ENCODE assay signal across 8 cellular contexts in the genomic region with DNA sequence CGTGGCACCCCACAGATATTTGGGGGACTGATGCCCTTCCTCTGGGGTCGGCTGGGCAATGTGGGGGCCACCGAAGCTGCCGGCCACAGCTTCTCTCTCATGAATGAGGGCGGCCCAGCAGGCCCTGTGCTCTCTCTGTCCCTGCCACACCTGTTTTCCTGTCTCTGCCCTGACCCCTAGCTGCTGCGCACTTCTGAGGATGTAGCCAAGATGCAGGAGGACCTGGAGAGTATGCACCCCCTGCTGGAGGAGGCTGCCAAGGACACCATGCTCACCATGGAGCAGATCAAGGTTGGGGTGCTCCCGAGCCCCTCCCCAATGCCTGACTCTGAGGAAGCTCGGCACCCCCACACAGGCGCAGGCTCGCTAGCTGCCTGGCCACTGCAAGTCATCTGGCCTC.
DNase-seq lines count a peak whose midpoint lies in the region; ATAC-seq and TF ChIP-seq lines count a peak whose summit lies in the region.

No MANE protein-coding gene starts in this region.

- DNase-seq in activated T-cell treated with anti-CD3 and anti-CD28 coated beads for 48 hours (ENCODE audit: low read depth): peak; percentile 22
- no peak for DNase-seq in activated T-cell treated with anti-CD3 and anti-CD28 coated beads for 4 hours
- DNase-seq in MV-4-11 (lab: John Stamatoyannopoulos, UW): peak; percentile 49
- peak; percentile 10 for DNase-seq in astrocyte of the spinal cord (ENCODE audit: low read depth, low spot score)
- no peak for DNase-seq in middle frontal gyrus (ENCODE audit: extremely low spot score, low spot score)

- peak; percentile 66 for TF ChIP-seq CTCF in astrocyte of the spinal cord (IDR thresholded peaks at IDR 0.05; ENCODE audit: low read depth, low read length)
- peak; percentile 43 for TF ChIP-seq CTCF in parathyroid adenoma (IDR thresholded peaks at IDR 0.05)

- H3K4me1 ChIP-seq in parathyroid adenoma: no peaks in the 10 kb centered on the region

- ATAC-seq in GM19397 (IDR thresholded peaks at IDR 0.05; ENCODE audit: unreplicated experiment) (no peak), HG03469 (IDR thresholded peaks at IDR 0.05; ENCODE audit: unreplicated experiment) (no peak)

- H3K79me2 ChIP-seq in parathyroid adenoma: no peaks in the 10 kb centered on the region

- H2AFZ ChIP-seq in parathyroid adenoma: no peak overlapping the region

- in situ Hi-C loops in astrocyte of the spinal cord (cut with HindIII; ENCODE audit: low sequenced_read_pairs): no loop called here

- no peaks in the 10 kb centered on the region for H3K36me3 ChIP-seq in parathyroid adenoma (ENCODE audit: control insufficient read depth, insufficient read depth, low read length)

- H3K27ac ChIP-seq in parathyroid adenoma: no peak overlapping the region

- no peaks in the 10 kb centered on the region for H3K9me3 ChIP-seq in parathyroid adenoma (ENCODE audit: control insufficient read depth, low read length)

- no peak overlapping the region for H3K4me2 ChIP-seq in parathyroid adenoma (ENCODE audit: low read length)

- H3K4me3 ChIP-seq in astrocyte of the spinal cord (ENCODE audit: low read depth, low read length) (no peak overlapping the region), parathyroid adenoma (ENCODE audit: low read depth, low read length) (no peak overlapping the region)

- no peaks in the 10 kb centered on the region for H3K27me3 ChIP-seq in parathyroid adenoma (ENCODE audit: control insufficient read depth, insufficient read depth, low read length)

- no peak overlapping the region for H3K9ac ChIP-seq in parathyroid adenoma

Comparison
In these comparisons a context has a peak if more than half of its experiments do, and no peak if none do; other contexts are left out.
1. DNase-seq: peak in activated T-cell treated with anti-CD3 and anti-CD28 coated beads for 48 hours (single experiment), MV-4-11 (single experiment) and astrocyte of the spinal cord (single experiment); none in activated T-cell treated with anti-CD3 and anti-CD28 coated beads for 4 hours (single experiment) and middle frontal gyrus (single experiment).